Comparison of ENCODE assay signal across 9 cellular contexts in genomic region chr1:60978421-60979357, GRCh38.
DNase-seq lines count a peak whose midpoint lies in the region; ATAC-seq and TF ChIP-seq lines count a peak whose summit lies in the region.
"Had no signal": no experiment of that assay in that cellular context is flagged by ENCODE, and none has a peak within 500 bp of the region (broad histone marks: within the 10 kb centered on the region; RNA-seq: fewer than 3 reads in every experiment).

No MANE protein-coding gene starts in this region.

- no peak overlapping the region for H3K9ac ChIP-seq in mammary epithelial cell (ENCODE audit: insufficient read depth, low read length)

- H3K27me3 Mint-ChIP-seq in CD4-positive, alpha-beta T cell, result no peaks in the 10 kb centered on the region
- peaks cover 9% of the 10 kb centered on the region for H3K27me3 Mint-ChIP-seq in memory B cell

- H4K20me1 ChIP-seq in mammary epithelial cell (ENCODE audit: insufficient read depth, low read length), result no peaks in the 10 kb centered on the region

- no peak overlapping the region for H3K4me2 ChIP-seq in mammary epithelial cell (ENCODE audit: insufficient read depth, low read depth, low read length)

- 19% methylated on average over 3 of the region's 4 CpGs for WGBS in mammary epithelial cell (ENCODE audit: low coverage, missing lambda C conversion rate)

- POLR2A ChIA-PET in CD4-positive, alpha-beta T cell (lab: Charles Lee), result no interaction called here

- H3K9me3 ChIP-seq in CD4-positive, alpha-beta T cell (ENCODE audit: control insufficient read depth, low read length), result no peaks in the 10 kb centered on the region
- H3K9me3 ChIP-seq in SJCRH30 (replicated peaks) (no peaks in the 10 kb centered on the region), mammary epithelial cell (replicated peaks; ENCODE audit: insufficient read depth, low read length) (no peaks in the 10 kb centered on the region)

- no peaks in the 10 kb centered on the region for H3K9me3 Mint-ChIP-seq in CD4-positive, alpha-beta T cell
- H3K9me3 Mint-ChIP-seq in memory B cell, result no peaks in the 10 kb centered on the region
- H3K9me3 Mint-ChIP-seq: IgD-negative memory B cell had no signal

- H3K27ac Mint-ChIP-seq in CD4-positive, alpha-beta T cell, result no peak overlapping the region
- no peak overlapping the region for H3K27ac Mint-ChIP-seq in memory B cell
- H3K27ac Mint-ChIP-seq: IgD-negative memory B cell had no signal

- no peaks in the 10 kb centered on the region for H3K79me2 ChIP-seq in mammary epithelial cell (ENCODE audit: insufficient read depth, low read length)

- no TSS peak for BruUV-seq in mammary epithelial cell (replicated peaks; lab: Mats Ljungman, UMichigan)

- CTCF ChIA-PET in CD4-positive, alpha-beta T cell (lab: Charles Lee), result interaction anchor here (0.8 to 1.6 kb wide), 6 partner anchors 10 to 873 kb away, joined by 3 to 5 read pairs (median 4); no protein-coding TSS in a partner anchor
- CTCF ChIA-PET in mammary epithelial cell (lab: Charles Lee; ENCODE audit: low non-redundant PET), result interaction anchor here (0.5 to 0.8 kb wide), 5 partner anchors 26 to 372 kb away, joined by 3 to 4 read pairs (median 3); no protein-coding TSS in a partner anchor

- no peaks in the 10 kb centered on the region for H3K27me3 ChIP-seq in CD4-positive, alpha-beta T cell (ENCODE audit: control insufficient read depth, insufficient read depth, low read length)
- H3K27me3 ChIP-seq in SJCRH30 (no peaks in the 10 kb centered on the region), mammary epithelial cell (ENCODE audit: insufficient read depth, low read length) (no peaks in the 10 kb centered on the region)

- no peaks in the 10 kb centered on the region for H3K36me3 ChIP-seq in SJCRH30
- H3K36me3 ChIP-seq in mammary epithelial cell (ENCODE audit: insufficient read depth, low read length), result no peaks in the 10 kb centered on the region

- H3K4me3 ChIP-seq in SJCRH30 (no peak overlapping the region), mammary epithelial cell (replicated peaks in 1 of 3; ENCODE audit: insufficient read depth in 1 of 3, low read depth in 2 of 3, low read length in 3 of 3) (no peak overlapping the region)

- DNase-seq in CD4-positive, alpha-beta T cell, result peak in 8 of 10 experiments; percentile 1 to 22 (median 9)
- DNase-seq in SJCRH30 (peak; percentile 42 to 72), mammary epithelial cell (peak; percentile 38), memory B cell (ENCODE audit: low spot score in 2 of 2) (no peak), cerebellar nuclear complex (lab: John Stamatoyannopoulos, UW) (no peak), NCI-H2107 treated with DMSO at 0.1 percent for 48 hours (lab: John Stamatoyannopoulos, UW; ENCODE audit: unreplicated experiment) (no peak)

- intact Hi-C loops in CD4-positive, alpha-beta T cell (cut with DNase I, micrococcal nuclease), result loop anchor here (2.0 to 10.0 kb wide), 4 partner anchors 474 to 874 kb away; no protein-coding TSS in a partner anchor
- intact Hi-C loops in mammary epithelial cell (cut with micrococcal nuclease), result loop anchor here (1.0 to 10.0 kb wide), 7 partner anchors 65 to 874 kb away; no protein-coding TSS in a partner anchor

- H3K4me1 ChIP-seq in SJCRH30 (no peaks in the 10 kb centered on the region), mammary epithelial cell (ENCODE audit: insufficient read depth, low read length) (peaks cover 4% of the 10 kb centered on the region)

- dilution Hi-C loops in mammary epithelial cell (cut with HindIII; ENCODE audit: low sequenced_read_pairs), result no loop called here

- H3K27ac ChIP-seq in CD4-positive, alpha-beta T cell (ENCODE audit: low read depth, low read length), result no peak overlapping the region
- H3K27ac ChIP-seq in SJCRH30 (no peak overlapping the region), mammary epithelial cell (ENCODE audit: insufficient read depth, low read depth, low read length) (no peak overlapping the region)

- H2AFZ ChIP-seq in mammary epithelial cell (ENCODE audit: low read depth, low read length), result no peak overlapping the region

- H3K4me3 Mint-ChIP-seq in CD4-positive, alpha-beta T cell, result no peak overlapping the region
- H3K4me3 Mint-ChIP-seq in memory B cell, result no peak overlapping the region
- H3K4me3 Mint-ChIP-seq: IgD-negative memory B cell had no signal

- no peaks in the 10 kb centered on the region for H3K4me1 Mint-ChIP-seq in CD4-positive, alpha-beta T cell (ENCODE audit: low read depth)
- H3K4me1 Mint-ChIP-seq in memory B cell, result no peaks in the 10 kb centered on the region

- no peaks in the 10 kb centered on the region for H3K36me3 Mint-ChIP-seq in CD4-positive, alpha-beta T cell (ENCODE audit: low read depth)
- no peaks in the 10 kb centered on the region for H3K36me3 Mint-ChIP-seq in memory B cell
- H3K36me3 Mint-ChIP-seq: IgD-negative memory B cell had no signal

- in situ Hi-C loops in mammary epithelial cell (cut with MboI; ENCODE audit: low sequenced_read_pairs in 2 of 2), result loop anchor here (5.0 to 25.0 kb wide), 4 partner anchors 66 to 609 kb away; no protein-coding TSS in a partner anchor

- peak; percentile 61 for ATAC-seq in CD4-positive, alpha-beta T cell (ENCODE audit: poor library complexity)
- peak; percentile 77 for ATAC-seq in GM19025 (IDR thresholded peaks at IDR 0.05; ENCODE audit: low read depth, unreplicated experiment)
- ATAC-seq in HG03280 (IDR thresholded peaks at IDR 0.05; ENCODE audit: unreplicated experiment), result peak; percentile 80
- ATAC-seq in memory B cell (ENCODE audit: low read depth), result peak; percentile 70

- TF ChIP-seq CTCF in CD4-positive, alpha-beta T cell (IDR thresholded peaks at IDR 0.05), result peak; percentile 15
- TF ChIP-seq CTCF in mammary epithelial cell (conservative IDR thresholded peaks at IDR 0.05 in 1 of 2, IDR thresholded peaks at IDR 0.05 in 1 of 2; ENCODE audit: extremely low read depth in 1 of 2, insufficient read depth in 1 of 2, low read depth in 1 of 2, low read length in 2 of 2), result peak; percentile 89 to 90

Comparison
In these comparisons a context has a peak if more than half of its experiments do, and no peak if none do; other contexts are left out.
1. DNase-seq: peak in CD4-positive, alpha-beta T cell (8 of 10), SJCRH30 (2 of 2) and mammary epithelial cell (single experiment); none in memory B cell (0 of 2), cerebellar nuclear complex (0 of 2) and NCI-H2107 treated with DMSO at 0.1 percent for 48 hours (single experiment).
2. Peak in every context shown above with its lines, with median percentiles within 50 percentile points of each other: ATAC-seq.